1 cellular context compared by ENCODE assay signal in genomic region chr1:151811181-151811580, GRCh38.
TF ChIP-seq lines count a peak whose summit lies in the region.

No MANE protein-coding gene starts in this region.

TF ChIP-seq in K562, 482 proteins besides CTCF, POLR2A, EP300 and RAD21:
- TF ChIP-seq, protein P1, sequence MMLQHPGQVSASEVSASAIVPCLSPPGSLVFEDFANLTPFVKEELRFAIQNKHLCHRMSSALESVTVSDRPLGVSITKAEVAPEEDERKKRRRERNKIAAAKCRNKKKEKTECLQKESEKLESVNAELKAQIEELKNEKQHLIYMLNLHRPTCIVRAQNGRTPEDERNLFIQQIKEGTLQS (IDR thresholded peaks at IDR 0.05): peak; percentile 23; the same call in 1 of the 2 replicates
- TF ChIP-seq, protein P1 (CRISPR knock-in tag; conservative IDR thresholded peaks at IDR 0.05): no peak
- TF ChIP-seq, protein P2, sequence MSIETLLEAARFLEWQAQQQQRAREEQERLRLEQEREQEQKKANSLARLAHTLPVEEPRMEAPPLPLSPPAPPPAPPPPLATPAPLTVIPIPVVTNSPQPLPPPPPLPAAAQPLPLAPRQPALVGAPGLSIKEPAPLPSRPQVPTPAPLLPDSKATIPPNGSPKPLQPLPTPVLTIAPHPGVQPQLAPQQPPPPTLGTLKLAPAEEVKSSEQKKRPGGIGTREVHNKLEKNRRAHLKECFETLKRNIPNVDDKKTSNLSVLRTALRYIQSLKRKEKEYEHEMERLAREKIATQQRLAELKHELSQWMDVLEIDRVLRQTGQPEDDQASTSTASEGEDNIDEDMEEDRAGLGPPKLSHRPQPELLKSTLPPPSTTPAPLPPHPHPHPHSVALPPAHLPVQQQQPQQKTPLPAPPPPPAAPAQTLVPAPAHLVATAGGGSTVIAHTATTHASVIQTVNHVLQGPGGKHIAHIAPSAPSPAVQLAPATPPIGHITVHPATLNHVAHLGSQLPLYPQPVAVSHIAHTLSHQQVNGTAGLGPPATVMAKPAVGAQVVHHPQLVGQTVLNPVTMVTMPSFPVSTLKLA (conservative IDR thresholded peaks at IDR 0.05): no peak
- TF ChIP-seq CBFA2T3 (IDR thresholded peaks at IDR 0.05) (peak; percentile 30; the same call in 1 of the 2 replicates), TAL1 (IDR thresholded peaks at IDR 0.05) (peak; percentile 43; the same call in 1 of the 2 replicates)
